Comparison of ENCODE assay signal across 7 cellular contexts in genomic region chr1:150234309-150234646, GRCh38. TPM values are rescaled to one million over a fixed set of nuclear protein-coding genes. Genes with fewer than 3 reads are reported as not detected.
A peak's percentile ranks its signal among the peaks of the same experiment; 100 is the strongest.
DNase-seq lines count a peak whose midpoint lies in the region; ATAC-seq, FAIRE-seq and TF ChIP-seq lines count a peak whose summit lies in the region.

No MANE protein-coding gene starts in this region.

- CTCF ChIA-PET in HEK293T (lab: Yijun Ruan, JAX), result no interaction called here

- FAIRE-seq in small intestine (lab: Jason Lieb, UNC), result no peak

- no peaks in the 10 kb centered on the region for H3K27me3 ChIP-seq in right atrium auricular region
- H3K27me3 ChIP-seq in small intestine (ENCODE audit: control insufficient read depth in 2 of 2, insufficient read depth in 2 of 2, low read length in 2 of 2), result no peaks in the 10 kb centered on the region

- WGBS in small intestine, 3 donors, result 0 to 1% (median 0%) methylated on average over 12 of the region's 12 CpGs

- no peak for ATAC-seq in HG03469 (IDR thresholded peaks at IDR 0.05; ENCODE audit: unreplicated experiment)

- H3K9me3 ChIP-seq in right atrium auricular region, result no peaks in the 10 kb centered on the region
- H3K9me3 ChIP-seq in small intestine (ENCODE audit: control insufficient read depth, low read depth), result no peaks in the 10 kb centered on the region

- H3K4me3 ChIP-seq in right atrium auricular region (peak overlapping the region; percentile 84 to 88), small intestine (ENCODE audit: low read depth in 1 of 2, low read length in 2 of 2) (peak overlapping the region; percentile 84 to 93)

- H3K27ac ChIP-seq in VCaP (peak overlapping the region; percentile 42; the same call in 1 of the 2 replicates), right atrium auricular region (peak overlapping the region; percentile 95 to 96), small intestine (ENCODE audit: low read depth in 1 of 2, low read length in 1 of 2) (peak overlapping the region; percentile 89 to 96)

- TF ChIP-seq CTCF in VCaP (conservative IDR thresholded peaks at IDR 0.05) (no peak), right atrium auricular region (IDR thresholded peaks at IDR 0.05) (no peak)

- POLR2A ChIA-PET in HEK293T (lab: Yijun Ruan, JAX), result interaction anchor here (0.8 to 1.6 kb wide), 5 partner anchors 9 to 385 kb away, joined by 3 to 8 read pairs (median 4); partner anchors contain the start of gene RPRD2

- peaks cover 7% of the 10 kb centered on the region for H3K36me3 ChIP-seq in right atrium auricular region
- no peaks in the 10 kb centered on the region for H3K36me3 ChIP-seq in small intestine (ENCODE audit: control insufficient read depth in 2 of 2, insufficient read depth in 2 of 2, low read length in 2 of 2)

- peaks cover 0 to 16% of the 10 kb centered on the region in 2 donors for H3K4me1 ChIP-seq in right atrium auricular region
- no peaks in the 10 kb centered on the region for H3K4me1 ChIP-seq in small intestine (ENCODE audit: control insufficient read depth in 2 of 2, insufficient read depth in 1 of 2, low read depth in 1 of 2, low read length in 1 of 2)

- DNase-seq in HEK293T (ENCODE audit: extremely low spot score), result no peak
- no peak for DNase-seq in right atrium auricular region (ENCODE audit: low spot score)
- DNase-seq in small intestine, result no peak
- DNase-seq in NCI-H1436 treated with DMSO at 0.1 percent for 48 hours (lab: John Stamatoyannopoulos, UW), result no peak
- DNase-seq in COLO668 (lab: John Stamatoyannopoulos, UW; ENCODE audit: unreplicated experiment), result no peak

TF ChIP-seq in HEK293T, 16 proteins besides CTCF, POLR2A, EP300 and RAD21:
- TF ChIP-seq ZNF384 (IDR thresholded peaks at IDR 0.05), result peak; percentile 95
- TF ChIP-seq TARDBP (IDR thresholded peaks at IDR 0.05), result no peak
- TF ChIP-seq, protein P1, sequence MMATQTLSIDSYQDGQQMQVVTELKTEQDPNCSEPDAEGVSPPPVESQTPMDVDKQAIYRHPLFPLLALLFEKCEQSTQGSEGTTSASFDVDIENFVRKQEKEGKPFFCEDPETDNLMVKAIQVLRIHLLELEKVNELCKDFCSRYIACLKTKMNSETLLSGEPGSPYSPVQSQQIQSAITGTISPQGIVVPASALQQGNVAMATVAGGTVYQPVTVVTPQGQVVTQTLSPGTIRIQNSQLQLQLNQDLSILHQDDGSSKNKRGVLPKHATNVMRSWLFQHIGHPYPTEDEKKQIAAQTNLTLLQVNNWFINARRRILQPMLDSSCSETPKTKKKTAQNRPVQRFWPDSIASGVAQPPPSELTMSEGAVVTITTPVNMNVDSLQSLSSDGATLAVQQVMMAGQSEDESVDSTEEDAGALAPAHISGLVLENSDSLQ (IDR thresholded peaks at IDR 0.05), result 0 out of 2 replicates have a peak, but pooled peaks have one; percentile 47
- no peak for TF ChIP-seq FOXM1 (IDR thresholded peaks at IDR 0.05; ENCODE audit: borderline replicate concordance)

RNA-seq across cellular contexts. Expression of gene ANP32E, which starts 1.6 kb away (rescaled TPM):
- 10 to 100 TPM; 19.0 to 24.5 TPM for total RNA-seq in right atrium auricular region
- 10 to 100 TPM; 13.2 to 45.1 (median 16.1) TPM for polyA plus RNA-seq in small intestine

RNA-seq across cellular contexts. Expression of gene CA14, which starts 23.3 kb away (rescaled TPM):
- 1 to 10 TPM; 4.2 to 5.7 TPM for total RNA-seq in right atrium auricular region
- under 1 TPM in 1 of 3 donors, not detected in 2; 0.16 TPM for polyA plus RNA-seq in small intestine

RNA-seq across cellular contexts. Expression of gene APH1A, which starts 34.5 kb away (rescaled TPM):
- 10 to 100 TPM; 60.6 to 64.9 TPM for total RNA-seq in right atrium auricular region
- 100 to 1,000 TPM in 1 of 3 donors, 10 to 100 TPM in 2; 89.2 to 206 (median 94.8) TPM for polyA plus RNA-seq in small intestine

RNA-seq across cellular contexts. Expression of gene C1orf54, which starts 38.3 kb away (rescaled TPM):
- total RNA-seq in right atrium auricular region, result 10 to 100 TPM in 1 of 2 donors, 1 to 10 TPM in 1; 9.6 to 10.0 TPM
- polyA plus RNA-seq in small intestine, result 10 to 100 TPM in 1 of 3 donors, 1 to 10 TPM in 2; 3.8 to 10.3 (median 8.1) TPM

RNA-seq across cellular contexts. Expression of gene CIART, which starts 48.1 kb away (rescaled TPM):
- total RNA-seq in right atrium auricular region, result 1 to 10 TPM; 4.0 to 4.2 TPM
- 10 to 100 TPM in 1 of 3 donors, 1 to 10 TPM in 2; 4.4 to 14.6 (median 6.7) TPM for polyA plus RNA-seq in small intestine

Comparison
In these comparisons a context has a peak if more than half of its experiments do, and no peak if none do; other contexts are left out.
1. H3K27ac ChIP-seq: peak in every context shown above with its lines; median percentile 96 in right atrium auricular region; 92 in small intestine; 42 in VCaP.